1 cellular context compared by ENCODE assay signal in the genomic region with DNA sequence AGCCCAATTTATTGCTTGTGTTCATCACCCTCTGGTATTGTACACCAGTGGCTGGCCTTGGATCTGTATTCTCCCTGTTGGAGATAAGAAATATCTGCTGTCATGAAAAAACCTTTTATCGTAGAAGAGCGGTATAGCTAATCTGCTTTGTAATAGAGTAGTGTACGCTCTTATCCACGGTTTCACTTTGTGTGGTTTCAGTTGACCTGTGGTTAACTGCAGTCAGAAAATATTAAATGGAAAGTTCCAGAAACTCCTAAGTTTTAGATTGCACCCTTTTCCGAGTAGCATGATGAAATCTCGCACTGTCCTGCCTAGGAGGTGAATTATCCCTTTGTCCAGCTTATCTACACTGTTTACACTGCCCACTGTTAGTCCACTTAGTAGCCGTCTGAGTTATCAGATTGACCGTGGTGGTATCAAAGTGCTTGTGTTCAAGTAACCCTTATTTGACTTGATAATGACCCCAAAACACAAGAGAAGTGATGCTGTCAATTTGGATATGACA.
TF ChIP-seq lines count a peak whose summit lies in the region.

No MANE protein-coding gene starts in this region.

TF ChIP-seq in HepG2, 621 proteins besides CTCF, POLR2A, EP300 and RAD21 (continued from another document and continues in another):
- TF ChIP-seq, protein P1, sequence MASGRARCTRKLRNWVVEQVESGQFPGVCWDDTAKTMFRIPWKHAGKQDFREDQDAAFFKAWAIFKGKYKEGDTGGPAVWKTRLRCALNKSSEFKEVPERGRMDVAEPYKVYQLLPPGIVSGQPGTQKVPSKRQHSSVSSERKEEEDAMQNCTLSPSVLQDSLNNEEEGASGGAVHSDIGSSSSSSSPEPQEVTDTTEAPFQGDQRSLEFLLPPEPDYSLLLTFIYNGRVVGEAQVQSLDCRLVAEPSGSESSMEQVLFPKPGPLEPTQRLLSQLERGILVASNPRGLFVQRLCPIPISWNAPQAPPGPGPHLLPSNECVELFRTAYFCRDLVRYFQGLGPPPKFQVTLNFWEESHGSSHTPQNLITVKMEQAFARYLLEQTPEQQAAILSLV (CRISPR knock-in tag; IDR thresholded peaks at IDR 0.05; ENCODE audit: borderline replicate concordance): no peak
- TF ChIP-seq FOXJ3 (CRISPR knock-in tag; IDR thresholded peaks at IDR 0.05; ENCODE audit: borderline replicate concordance) (peak; percentile 58; the same call in 1 of the 2 replicates), ZFX (CRISPR knock-in tag; IDR thresholded peaks at IDR 0.05; ENCODE audit: low read depth) (no peak), IKZF4 (CRISPR knock-in tag; IDR thresholded peaks at IDR 0.05; ENCODE audit: borderline replicate concordance, low read depth, not compliant biosample characterization) (no peak), NFYC (CRISPR knock-in tag; IDR thresholded peaks at IDR 0.05) (0 out of 2 replicates have a peak, but pooled peaks have one; percentile 17), ZNF264 (CRISPR knock-in tag; IDR thresholded peaks at IDR 0.05) (no peak), NCOR1 (IDR thresholded peaks at IDR 0.05; ENCODE audit: borderline replicate concordance, low read length) (peak; percentile 52; the same call in 1 of the 2 replicates), KDM6A (CRISPR knock-in tag; IDR thresholded peaks at IDR 0.05; ENCODE audit: low read depth) (no peak), POLR2G (IDR thresholded peaks at IDR 0.05; ENCODE audit: low read depth, low read length) (no peak), ZFP36 (IDR thresholded peaks at IDR 0.05; ENCODE audit: borderline replicate concordance, low read depth, low read length, partially characterized antibody) (no peak), ARID2 (CRISPR knock-in tag; IDR thresholded peaks at IDR 0.05; ENCODE audit: borderline replicate concordance) (no peak), ZNF160 (CRISPR knock-in tag; IDR thresholded peaks at IDR 0.05) (no peak), ZNF660 (CRISPR knock-in tag; IDR thresholded peaks at IDR 0.05; ENCODE audit: borderline replicate concordance, low read depth) (no peak), GABPA (IDR thresholded peaks at IDR 0.05; ENCODE audit: low read depth, low read length) (no peak), GABPA (CRISPR knock-in tag; IDR thresholded peaks at IDR 0.05; ENCODE audit: low read depth) (no peak), ZNF343 (CRISPR knock-in tag; IDR thresholded peaks at IDR 0.05) (no peak), KLF11 (CRISPR knock-in tag; IDR thresholded peaks at IDR 0.05) (no peak), KMT2B (CRISPR knock-in tag; IDR thresholded peaks at IDR 0.05) (no peak), ZNF501 (CRISPR knock-in tag; IDR thresholded peaks at IDR 0.05) (no peak), SMAD3 (CRISPR knock-in tag; IDR thresholded peaks at IDR 0.05) (no peak), BHLHE40 (IDR thresholded peaks at IDR 0.05; ENCODE audit: low read length) (no peak), SKI (IDR thresholded peaks at IDR 0.05; ENCODE audit: partially characterized antibody) (peak; percentile 12), HES4 (CRISPR knock-in tag; IDR thresholded peaks at IDR 0.05; ENCODE audit: borderline replicate concordance) (no peak), ZNF607 (CRISPR knock-in tag; IDR thresholded peaks at IDR 0.05; ENCODE audit: borderline replicate concordance) (no peak), ZNF788 (CRISPR knock-in tag; IDR thresholded peaks at IDR 0.05; ENCODE audit: borderline replicate concordance) (no peak), ZNF605 (CRISPR knock-in tag; IDR thresholded peaks at IDR 0.05) (no peak), ZNF225 (CRISPR knock-in tag; IDR thresholded peaks at IDR 0.05) (no peak), ZKSCAN8 (CRISPR knock-in tag; IDR thresholded peaks at IDR 0.05; ENCODE audit: borderline replicate concordance) (peak; percentile 36; the same call in 1 of the 2 replicates), KLF12 (CRISPR knock-in tag; IDR thresholded peaks at IDR 0.05; ENCODE audit: borderline replicate concordance) (no peak), ZNF10 (CRISPR knock-in tag; IDR thresholded peaks at IDR 0.05; ENCODE audit: borderline replicate concordance, low read depth) (no peak), ZBTB20 (CRISPR knock-in tag; IDR thresholded peaks at IDR 0.05; ENCODE audit: borderline replicate concordance, low read depth) (no peak)
- TF ChIP-seq, protein P2, sequence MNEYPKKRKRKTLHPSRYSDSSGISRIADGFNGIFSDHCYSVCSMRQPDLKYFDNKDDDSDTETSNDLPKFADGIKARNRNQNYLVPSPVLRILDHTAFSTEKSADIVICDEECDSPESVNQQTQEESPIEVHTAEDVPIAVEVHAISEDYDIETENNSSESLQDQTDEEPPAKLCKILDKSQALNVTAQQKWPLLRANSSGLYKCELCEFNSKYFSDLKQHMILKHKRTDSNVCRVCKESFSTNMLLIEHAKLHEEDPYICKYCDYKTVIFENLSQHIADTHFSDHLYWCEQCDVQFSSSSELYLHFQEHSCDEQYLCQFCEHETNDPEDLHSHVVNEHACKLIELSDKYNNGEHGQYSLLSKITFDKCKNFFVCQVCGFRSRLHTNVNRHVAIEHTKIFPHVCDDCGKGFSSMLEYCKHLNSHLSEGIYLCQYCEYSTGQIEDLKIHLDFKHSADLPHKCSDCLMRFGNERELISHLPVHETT (CRISPR knock-in tag; conservative IDR thresholded peaks at IDR 0.05): no peak
- TF ChIP-seq, protein P3, sequence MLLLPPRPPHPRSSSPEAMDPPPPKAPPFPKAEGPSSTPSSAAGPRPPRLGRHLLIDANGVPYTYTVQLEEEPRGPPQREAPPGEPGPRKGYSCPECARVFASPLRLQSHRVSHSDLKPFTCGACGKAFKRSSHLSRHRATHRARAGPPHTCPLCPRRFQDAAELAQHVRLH (CRISPR knock-in tag; IDR thresholded peaks at IDR 0.05; ENCODE audit: borderline replicate concordance, low read depth): 0 out of 2 replicates have a peak, but pooled peaks have one; percentile 41
- TF ChIP-seq, protein P4, sequence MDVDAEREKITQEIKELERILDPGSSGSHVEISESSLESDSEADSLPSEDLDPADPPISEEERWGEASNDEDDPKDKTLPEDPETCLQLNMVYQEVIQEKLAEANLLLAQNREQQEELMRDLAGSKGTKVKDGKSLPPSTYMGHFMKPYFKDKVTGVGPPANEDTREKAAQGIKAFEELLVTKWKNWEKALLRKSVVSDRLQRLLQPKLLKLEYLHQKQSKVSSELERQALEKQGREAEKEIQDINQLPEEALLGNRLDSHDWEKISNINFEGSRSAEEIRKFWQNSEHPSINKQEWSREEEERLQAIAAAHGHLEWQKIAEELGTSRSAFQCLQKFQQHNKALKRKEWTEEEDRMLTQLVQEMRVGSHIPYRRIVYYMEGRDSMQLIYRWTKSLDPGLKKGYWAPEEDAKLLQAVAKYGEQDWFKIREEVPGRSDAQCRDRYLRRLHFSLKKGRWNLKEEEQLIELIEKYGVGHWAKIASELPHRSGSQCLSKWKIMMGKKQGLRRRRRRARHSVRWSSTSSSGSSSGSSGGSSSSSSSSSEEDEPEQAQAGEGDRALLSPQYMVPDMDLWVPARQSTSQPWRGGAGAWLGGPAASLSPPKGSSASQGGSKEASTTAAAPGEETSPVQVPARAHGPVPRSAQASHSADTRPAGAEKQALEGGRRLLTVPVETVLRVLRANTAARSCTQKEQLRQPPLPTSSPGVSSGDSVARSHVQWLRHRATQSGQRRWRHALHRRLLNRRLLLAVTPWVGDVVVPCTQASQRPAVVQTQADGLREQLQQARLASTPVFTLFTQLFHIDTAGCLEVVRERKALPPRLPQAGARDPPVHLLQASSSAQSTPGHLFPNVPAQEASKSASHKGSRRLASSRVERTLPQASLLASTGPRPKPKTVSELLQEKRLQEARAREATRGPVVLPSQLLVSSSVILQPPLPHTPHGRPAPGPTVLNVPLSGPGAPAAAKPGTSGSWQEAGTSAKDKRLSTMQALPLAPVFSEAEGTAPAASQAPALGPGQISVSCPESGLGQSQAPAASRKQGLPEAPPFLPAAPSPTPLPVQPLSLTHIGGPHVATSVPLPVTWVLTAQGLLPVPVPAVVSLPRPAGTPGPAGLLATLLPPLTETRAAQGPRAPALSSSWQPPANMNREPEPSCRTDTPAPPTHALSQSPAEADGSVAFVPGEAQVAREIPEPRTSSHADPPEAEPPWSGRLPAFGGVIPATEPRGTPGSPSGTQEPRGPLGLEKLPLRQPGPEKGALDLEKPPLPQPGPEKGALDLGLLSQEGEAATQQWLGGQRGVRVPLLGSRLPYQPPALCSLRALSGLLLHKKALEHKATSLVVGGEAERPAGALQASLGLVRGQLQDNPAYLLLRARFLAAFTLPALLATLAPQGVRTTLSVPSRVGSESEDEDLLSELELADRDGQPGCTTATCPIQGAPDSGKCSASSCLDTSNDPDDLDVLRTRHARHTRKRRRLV (CRISPR knock-in tag; IDR thresholded peaks at IDR 0.05): no peak
- TF ChIP-seq, protein P5, sequence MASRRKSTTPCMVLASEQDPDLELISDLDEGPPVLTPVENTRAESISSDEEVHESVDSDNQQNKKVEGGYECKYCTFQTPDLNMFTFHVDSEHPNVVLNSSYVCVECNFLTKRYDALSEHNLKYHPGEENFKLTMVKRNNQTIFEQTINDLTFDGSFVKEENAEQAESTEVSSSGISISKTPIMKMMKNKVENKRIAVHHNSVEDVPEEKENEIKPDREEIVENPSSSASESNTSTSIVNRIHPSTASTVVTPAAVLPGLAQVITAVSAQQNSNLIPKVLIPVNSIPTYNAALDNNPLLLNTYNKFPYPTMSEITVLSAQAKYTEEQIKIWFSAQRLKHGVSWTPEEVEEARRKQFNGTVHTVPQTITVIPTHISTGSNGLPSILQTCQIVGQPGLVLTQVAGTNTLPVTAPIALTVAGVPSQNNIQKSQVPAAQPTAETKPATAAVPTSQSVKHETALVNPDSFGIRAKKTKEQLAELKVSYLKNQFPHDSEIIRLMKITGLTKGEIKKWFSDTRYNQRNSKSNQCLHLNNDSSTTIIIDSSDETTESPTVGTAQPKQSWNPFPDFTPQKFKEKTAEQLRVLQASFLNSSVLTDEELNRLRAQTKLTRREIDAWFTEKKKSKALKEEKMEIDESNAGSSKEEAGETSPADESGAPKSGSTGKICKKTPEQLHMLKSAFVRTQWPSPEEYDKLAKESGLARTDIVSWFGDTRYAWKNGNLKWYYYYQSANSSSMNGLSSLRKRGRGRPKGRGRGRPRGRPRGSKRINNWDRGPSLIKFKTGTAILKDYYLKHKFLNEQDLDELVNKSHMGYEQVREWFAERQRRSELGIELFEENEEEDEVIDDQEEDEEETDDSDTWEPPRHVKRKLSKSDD (CRISPR knock-in tag; IDR thresholded peaks at IDR 0.05; ENCODE audit: low read depth): no peak
- TF ChIP-seq, protein P6, sequence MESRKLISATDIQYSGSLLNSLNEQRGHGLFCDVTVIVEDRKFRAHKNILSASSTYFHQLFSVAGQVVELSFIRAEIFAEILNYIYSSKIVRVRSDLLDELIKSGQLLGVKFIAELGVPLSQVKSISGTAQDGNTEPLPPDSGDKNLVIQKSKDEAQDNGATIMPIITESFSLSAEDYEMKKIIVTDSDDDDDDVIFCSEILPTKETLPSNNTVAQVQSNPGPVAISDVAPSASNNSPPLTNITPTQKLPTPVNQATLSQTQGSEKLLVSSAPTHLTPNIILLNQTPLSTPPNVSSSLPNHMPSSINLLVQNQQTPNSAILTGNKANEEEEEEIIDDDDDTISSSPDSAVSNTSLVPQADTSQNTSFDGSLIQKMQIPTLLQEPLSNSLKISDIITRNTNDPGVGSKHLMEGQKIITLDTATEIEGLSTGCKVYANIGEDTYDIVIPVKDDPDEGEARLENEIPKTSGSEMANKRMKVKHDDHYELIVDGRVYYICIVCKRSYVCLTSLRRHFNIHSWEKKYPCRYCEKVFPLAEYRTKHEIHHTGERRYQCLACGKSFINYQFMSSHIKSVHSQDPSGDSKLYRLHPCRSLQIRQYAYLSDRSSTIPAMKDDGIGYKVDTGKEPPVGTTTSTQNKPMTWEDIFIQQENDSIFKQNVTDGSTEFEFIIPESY (CRISPR knock-in tag; IDR thresholded peaks at IDR 0.05): no peak
- TF ChIP-seq, protein P7, sequence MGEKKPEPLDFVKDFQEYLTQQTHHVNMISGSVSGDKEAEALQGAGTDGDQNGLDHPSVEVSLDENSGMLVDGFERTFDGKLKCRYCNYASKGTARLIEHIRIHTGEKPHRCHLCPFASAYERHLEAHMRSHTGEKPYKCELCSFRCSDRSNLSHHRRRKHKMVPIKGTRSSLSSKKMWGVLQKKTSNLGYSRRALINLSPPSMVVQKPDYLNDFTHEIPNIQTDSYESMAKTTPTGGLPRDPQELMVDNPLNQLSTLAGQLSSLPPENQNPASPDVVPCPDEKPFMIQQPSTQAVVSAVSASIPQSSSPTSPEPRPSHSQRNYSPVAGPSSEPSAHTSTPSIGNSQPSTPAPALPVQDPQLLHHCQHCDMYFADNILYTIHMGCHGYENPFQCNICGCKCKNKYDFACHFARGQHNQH (CRISPR knock-in tag; IDR thresholded peaks at IDR 0.05): no peak
- TF ChIP-seq, protein P8, sequence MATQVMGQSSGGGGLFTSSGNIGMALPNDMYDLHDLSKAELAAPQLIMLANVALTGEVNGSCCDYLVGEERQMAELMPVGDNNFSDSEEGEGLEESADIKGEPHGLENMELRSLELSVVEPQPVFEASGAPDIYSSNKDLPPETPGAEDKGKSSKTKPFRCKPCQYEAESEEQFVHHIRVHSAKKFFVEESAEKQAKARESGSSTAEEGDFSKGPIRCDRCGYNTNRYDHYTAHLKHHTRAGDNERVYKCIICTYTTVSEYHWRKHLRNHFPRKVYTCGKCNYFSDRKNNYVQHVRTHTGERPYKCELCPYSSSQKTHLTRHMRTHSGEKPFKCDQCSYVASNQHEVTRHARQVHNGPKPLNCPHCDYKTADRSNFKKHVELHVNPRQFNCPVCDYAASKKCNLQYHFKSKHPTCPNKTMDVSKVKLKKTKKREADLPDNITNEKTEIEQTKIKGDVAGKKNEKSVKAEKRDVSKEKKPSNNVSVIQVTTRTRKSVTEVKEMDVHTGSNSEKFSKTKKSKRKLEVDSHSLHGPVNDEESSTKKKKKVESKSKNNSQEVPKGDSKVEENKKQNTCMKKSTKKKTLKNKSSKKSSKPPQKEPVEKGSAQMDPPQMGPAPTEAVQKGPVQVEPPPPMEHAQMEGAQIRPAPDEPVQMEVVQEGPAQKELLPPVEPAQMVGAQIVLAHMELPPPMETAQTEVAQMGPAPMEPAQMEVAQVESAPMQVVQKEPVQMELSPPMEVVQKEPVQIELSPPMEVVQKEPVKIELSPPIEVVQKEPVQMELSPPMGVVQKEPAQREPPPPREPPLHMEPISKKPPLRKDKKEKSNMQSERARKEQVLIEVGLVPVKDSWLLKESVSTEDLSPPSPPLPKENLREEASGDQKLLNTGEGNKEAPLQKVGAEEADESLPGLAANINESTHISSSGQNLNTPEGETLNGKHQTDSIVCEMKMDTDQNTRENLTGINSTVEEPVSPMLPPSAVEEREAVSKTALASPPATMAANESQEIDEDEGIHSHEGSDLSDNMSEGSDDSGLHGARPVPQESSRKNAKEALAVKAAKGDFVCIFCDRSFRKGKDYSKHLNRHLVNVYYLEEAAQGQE (IDR thresholded peaks at IDR 0.05; ENCODE audit: borderline replicate concordance in 1 of 2, low read depth in 1 of 2, low read length in 2 of 2): no peak
